In genomic region chr1:89633745-89634625, GRCh38 we compare ENCODE assay signal across 8 cellular contexts. TPM values are rescaled to one million over a fixed set of nuclear protein-coding genes. Genes with fewer than 3 reads are reported as not detected.
A peak's percentile ranks its signal among the peaks of the same experiment; 100 is the strongest.
DNase-seq lines count a peak whose midpoint lies in the region; ATAC-seq and TF ChIP-seq lines count a peak whose summit lies in the region.

No MANE protein-coding gene starts in this region.

- no peaks in the 10 kb centered on the region for H3K36me3 Mint-ChIP-seq in nephron progenitor cell (ENCODE audit: low read depth)

- 3% methylated on average over 32 of the region's 33 CpGs for WGBS in HUES64
- WGBS in esophagus squamous epithelium, 2 donors: 11 to 14% methylated on average over 32 of the region's 33 CpGs

- no peak for ATAC-seq in HG02840 (IDR thresholded peaks at IDR 0.05; ENCODE audit: low FRiP score, unreplicated experiment)

- no peak for TF ChIP-seq CTCF in esophagus squamous epithelium (IDR thresholded peaks at IDR 0.05)
- no peak for TF ChIP-seq CTCF in nephron progenitor cell (IDR thresholded peaks at IDR 0.05)

- H3K4me3 Mint-ChIP-seq in nephron progenitor cell: peak overlapping the region; percentile 86

- H3K4me1 ChIP-seq in HUES64 (ENCODE audit: insufficient read depth, low read length) (peaks cover 7% of the 10 kb centered on the region; the same call in 1 of the 2 replicates), esophagus squamous epithelium (peaks cover 4 to 70% (median 6%) of the 10 kb centered on the region in 3 donors)

- H3K4me3 ChIP-seq in HUES64 (ENCODE audit: low read length) (peak overlapping the region; percentile 82), esophagus squamous epithelium (peak overlapping the region; percentile 65 to 96 (median 84))

- intact Hi-C loops in esophagus squamous epithelium (cut with DNase I): loop anchor here (5.0 kb wide), 1 partner anchor 128 kb away; no protein-coding TSS in a partner anchor

- H3K27me3 Mint-ChIP-seq in nephron progenitor cell (ENCODE audit: low read depth, poor library complexity): peaks cover 35% of the 10 kb centered on the region

- H3K9me3 Mint-ChIP-seq in nephron progenitor cell: no peaks in the 10 kb centered on the region

- TF ChIP-seq POLR2A in esophagus squamous epithelium (IDR thresholded peaks at IDR 0.05): peak in 1 of 4 donors; percentile 18

- no peaks in the 10 kb centered on the region for H3K9me3 ChIP-seq in HUES64 (ENCODE audit: insufficient read depth, low read depth, low read length)
- H3K9me3 ChIP-seq in esophagus squamous epithelium: no peaks in the 10 kb centered on the region

- H3K27ac ChIP-seq in HUES64 (ENCODE audit: low read depth, low read length): no peak overlapping the region
- H3K27ac ChIP-seq in esophagus squamous epithelium: peak overlapping the region; percentile 83 to 97 (median 89)

- H3K9ac ChIP-seq in HUES64 (ENCODE audit: low read depth, low read length): no peak overlapping the region

- H3K27ac Mint-ChIP-seq in nephron progenitor cell: no peak overlapping the region

- DNase-seq in NCI-H748 (lab: John Stamatoyannopoulos, UW; ENCODE audit: unreplicated experiment) (peak; percentile 45), NCI-H748 treated with DMSO at 0.1 percent for 48 hours (lab: John Stamatoyannopoulos, UW) (no peak), esophagus squamous epithelium (lab: John Stamatoyannopoulos, UW) (no peak), nephron progenitor cell (peak; percentile 19), NCI-H1694 (lab: John Stamatoyannopoulos, UW) (no peak)
- peak; percentile 48 for DNase-seq in activated CD4-positive, alpha-beta T cell treated with anti-CD3 and anti-CD28 coated beads for 48 hours

- peaks cover 64% of the 10 kb centered on the region for H3K27me3 ChIP-seq in HUES64 (ENCODE audit: insufficient read depth, low read length)
- H3K27me3 ChIP-seq in esophagus squamous epithelium: peaks cover 0 to 12% (median 0%) of the 10 kb centered on the region in 4 donors

- H3K36me3 ChIP-seq in HUES64 (ENCODE audit: insufficient read depth, low read length) (no peaks in the 10 kb centered on the region), esophagus squamous epithelium (no peaks in the 10 kb centered on the region)

- peaks cover 24% of the 10 kb centered on the region for H3K4me1 Mint-ChIP-seq in nephron progenitor cell

RNA-seq across cellular contexts. Expression of gene LRRC8C, which starts 1.1 kb away (rescaled TPM):
- 1.3 TPM for polyA plus RNA-seq in HUES64 (2013, experiment 1 of 2)
- polyA plus RNA-seq in HUES64 (2013, experiment 2 of 2): 1.4 TPM
- total RNA-seq in esophagus squamous epithelium: 1 to 10 TPM; 1.4 to 5.0 (median 3.2) TPM

Comparison
In these comparisons a context has a peak if more than half of its experiments do, and no peak if none do; other contexts are left out.
1. DNase-seq: peak in NCI-H748 (single experiment), activated CD4-positive, alpha-beta T cell treated with anti-CD3 and anti-CD28 coated beads for 48 hours (single experiment) and nephron progenitor cell (single experiment); none in NCI-H748 treated with DMSO at 0.1 percent for 48 hours (single experiment), esophagus squamous epithelium (single experiment) and NCI-H1694 (single experiment).